19 cellular contexts compared by ENCODE assay signal in genomic region chr2:208872591-208872990, GRCh38.
A peak's percentile ranks its signal among the peaks of the same experiment; 100 is the strongest.
DNase-seq lines count a peak whose midpoint lies in the region; ATAC-seq and FAIRE-seq lines count a peak whose summit lies in the region.
"Had no signal": no experiment of that assay in that cellular context is flagged by ENCODE, and none has a peak within 500 bp of the region (broad histone marks: within the 10 kb centered on the region; RNA-seq: fewer than 3 reads in every experiment).

No MANE protein-coding gene starts in this region.

- no peaks in the 10 kb centered on the region for H3K36me3 Mint-ChIP-seq in activated T-cell treated with anti-CD3 and anti-CD28 coated beads, Interleukin-2, amount 50 U/mL, for 24 hours (ENCODE audit: low read depth)
- H3K36me3 Mint-ChIP-seq: naive B cell had no signal

- no peak for FAIRE-seq in HTR-8/SVneo (lab: Jason Lieb, UNC)

- no peak overlapping the region for H3K4me3 Mint-ChIP-seq in activated T-cell treated with anti-CD3 and anti-CD28 coated beads, Interleukin-2, amount 50 U/mL, for 24 hours
- H3K4me3 Mint-ChIP-seq: central memory CD8-positive, alpha-beta T cell; naive B cell had no signal

- H3K27me3 Mint-ChIP-seq in activated T-cell treated with anti-CD3 and anti-CD28 coated beads, Interleukin-2, amount 50 U/mL, for 24 hours, result no peaks in the 10 kb centered on the region
- H3K27me3 Mint-ChIP-seq: central memory CD8-positive, alpha-beta T cell; naive B cell had no signal

- H3K27ac ChIP-seq in epithelial cell of prostate, result peak overlapping the region; percentile 26
- H3K27ac ChIP-seq: heart left ventricle had no signal

- DNase-seq in LoVo (ENCODE audit: low spot score) (peak; percentile 6), epithelial cell of prostate (ENCODE audit: low read depth, low spot score) (peak; percentile 81), HTR-8/SVneo (ENCODE audit: insufficient read length, low spot score) (no peak)
- no peak for DNase-seq in activated T-cell treated with anti-CD3 and anti-CD28 coated beads, Interleukin-2, amount 50 U/mL, for 24 hours
- DNase-seq: activated CD4-positive, CD25-positive, alpha-beta regulatory T cell; activated effector memory CD4-positive, alpha-beta T cell treated with anti-CD3 and anti-CD28 coated beads, Interleukin-2, amount 50 U/mL, for 16 hours; amygdala; COR-L47; HCEC 1CT; heart left ventricle; Karpas-422; naive B cell; NCI-H1436; SIG-M5; stimulated activated CD4-positive, alpha-beta T cell treated with anti-CD3 and anti-CD28 coated beads, Interleukin-2, amount 100 ng/mL, for 48 hours had no signal

- no peak overlapping the region for H3K27ac Mint-ChIP-seq in activated T-cell treated with anti-CD3 and anti-CD28 coated beads, Interleukin-2, amount 50 U/mL, for 24 hours
- H3K27ac Mint-ChIP-seq: naive B cell had no signal

- H3K4me1 Mint-ChIP-seq in activated T-cell treated with anti-CD3 and anti-CD28 coated beads, Interleukin-2, amount 50 U/mL, for 24 hours (ENCODE audit: low read depth), result no peaks in the 10 kb centered on the region
- H3K4me1 Mint-ChIP-seq: central memory CD8-positive, alpha-beta T cell; naive B cell had no signal

- ATAC-seq in GM18508 (IDR thresholded peaks at IDR 0.05; ENCODE audit: insufficient read depth, unreplicated experiment) (peak; percentile 41), HG02610 (IDR thresholded peaks at IDR 0.05; ENCODE audit: unreplicated experiment) (peak; percentile 78), HG02623 (IDR thresholded peaks at IDR 0.05; ENCODE audit: unreplicated experiment) (no peak)
- ATAC-seq: heart left ventricle had no signal

- H3K9me3 Mint-ChIP-seq in activated T-cell treated with anti-CD3 and anti-CD28 coated beads, Interleukin-2, amount 50 U/mL, for 24 hours, result peaks cover 5% of the 10 kb centered on the region

Comparison
In these comparisons a context has a peak if more than half of its experiments do, and no peak if none do; other contexts are left out.
1. DNase-seq: peak in LoVo (single experiment) and epithelial cell of prostate (single experiment); none in activated T-cell treated with anti-CD3 and anti-CD28 coated beads, Interleukin-2, amount 50 U/mL, for 24 hours (single experiment) and HTR-8/SVneo (single experiment).